8 cellular contexts compared by ENCODE assay signal in the genomic region with DNA sequence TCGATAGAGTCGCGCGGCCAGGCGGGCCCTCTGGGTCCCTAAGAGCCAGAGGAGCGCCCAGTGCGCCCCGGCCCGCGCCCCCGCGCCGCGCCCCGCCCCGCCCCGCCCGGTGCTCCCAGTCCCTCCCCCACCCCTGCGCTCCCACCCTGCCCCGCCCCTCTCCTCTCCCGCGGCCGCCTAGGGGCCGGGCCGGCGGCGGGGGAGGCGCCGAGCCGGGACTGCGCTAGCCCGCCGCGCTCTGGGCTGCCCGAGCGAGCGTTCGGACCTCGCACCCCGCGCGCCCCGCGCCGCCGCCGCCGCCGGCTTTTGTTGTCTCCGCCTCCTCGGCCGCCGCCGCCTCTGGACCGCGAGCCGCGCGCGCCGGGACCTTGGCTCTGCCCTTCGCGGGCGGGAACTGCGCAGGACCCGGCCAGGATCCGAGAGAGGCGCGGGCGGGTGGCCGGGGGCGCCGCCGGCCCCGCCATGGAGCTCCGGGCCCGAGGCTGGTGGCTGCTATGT. TPM values are rescaled to one million over a fixed set of nuclear protein-coding genes. Genes with fewer than 3 reads are reported as not detected.
DNase-seq lines count a peak whose midpoint lies in the region; ATAC-seq and TF ChIP-seq lines count a peak whose summit lies in the region.

A gene with protein sequence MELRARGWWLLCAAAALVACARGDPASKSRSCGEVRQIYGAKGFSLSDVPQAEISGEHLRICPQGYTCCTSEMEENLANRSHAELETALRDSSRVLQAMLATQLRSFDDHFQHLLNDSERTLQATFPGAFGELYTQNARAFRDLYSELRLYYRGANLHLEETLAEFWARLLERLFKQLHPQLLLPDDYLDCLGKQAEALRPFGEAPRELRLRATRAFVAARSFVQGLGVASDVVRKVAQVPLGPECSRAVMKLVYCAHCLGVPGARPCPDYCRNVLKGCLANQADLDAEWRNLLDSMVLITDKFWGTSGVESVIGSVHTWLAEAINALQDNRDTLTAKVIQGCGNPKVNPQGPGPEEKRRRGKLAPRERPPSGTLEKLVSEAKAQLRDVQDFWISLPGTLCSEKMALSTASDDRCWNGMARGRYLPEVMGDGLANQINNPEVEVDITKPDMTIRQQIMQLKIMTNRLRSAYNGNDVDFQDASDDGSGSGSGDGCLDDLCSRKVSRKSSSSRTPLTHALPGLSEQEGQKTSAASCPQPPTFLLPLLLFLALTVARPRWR (plus strand): TSS at position 207 of the 498 bp plus-strand sequence. CDS start 256 bp downstream, at position 463.

- TF ChIP-seq CTCF in glutamatergic neuron (IDR thresholded peaks at IDR 0.05; ENCODE audit: partially characterized antibody, unreplicated experiment) (no peak), omental fat pad (IDR thresholded peaks at IDR 0.05) (no peak)

- peak within 1 kb of the TSS; percentile 75 for H3K4me3 Mint-ChIP-seq in activated naive CD8-positive, alpha-beta T cell treated with anti-CD3 and anti-CD28 coated beads, Interleukin-2, amount 50 U/mL, for 24 hours
- peak within 1 kb of the TSS; percentile 92 for H3K4me3 Mint-ChIP-seq in glutamatergic neuron (ENCODE audit: unreplicated experiment)

- H3K4me1 Mint-ChIP-seq in activated naive CD8-positive, alpha-beta T cell treated with anti-CD3 and anti-CD28 coated beads, Interleukin-2, amount 50 U/mL, for 24 hours, result peaks cover 9% of the 10 kb centered on the region
- peaks cover 11% of the 10 kb centered on the region for H3K4me1 Mint-ChIP-seq in glutamatergic neuron (ENCODE audit: low read depth, unreplicated experiment)

- peaks cover 25% of the 10 kb centered on the region for H3K27me3 Mint-ChIP-seq in activated naive CD8-positive, alpha-beta T cell treated with anti-CD3 and anti-CD28 coated beads, Interleukin-2, amount 50 U/mL, for 24 hours
- H3K27me3 Mint-ChIP-seq in glutamatergic neuron (ENCODE audit: unreplicated experiment), result peaks cover 9% of the 10 kb centered on the region

- no peaks in the 10 kb centered on the region for H3K9me3 Mint-ChIP-seq in activated naive CD8-positive, alpha-beta T cell treated with anti-CD3 and anti-CD28 coated beads, Interleukin-2, amount 50 U/mL, for 24 hours
- peaks cover 10% of the 10 kb centered on the region for H3K9me3 Mint-ChIP-seq in glutamatergic neuron (ENCODE audit: unreplicated experiment)

- DNase-seq in stimulated activated CD4-positive, alpha-beta T cell treated with anti-CD3 and anti-CD28 coated beads, Interleukin-2, amount 100 ng/mL, for 24 hours, result peak; percentile 38 to 70
- no peak for DNase-seq in stimulated activated CD4-positive, alpha-beta T cell treated with anti-CD3 and anti-CD28 coated beads, Interleukin-12 subunit alpha, Interleukin-12 subunit beta, amount 100 ng/mL, for 4 hours
- DNase-seq in NOMO-1 (lab: John Stamatoyannopoulos, UW; ENCODE audit: unreplicated experiment in 2 of 2), result peak; percentile 49 to 76
- DNase-seq in activated naive CD8-positive, alpha-beta T cell treated with anti-CD3 and anti-CD28 coated beads, Interleukin-2, amount 50 U/mL, for 24 hours, result peak; percentile 49
- peak; percentile 79 for DNase-seq in glutamatergic neuron
- DNase-seq in omental fat pad (ENCODE audit: low spot score), result no peak

- peak within 1 kb of the TSS; percentile 31 for H3K27ac Mint-ChIP-seq in activated naive CD8-positive, alpha-beta T cell treated with anti-CD3 and anti-CD28 coated beads, Interleukin-2, amount 50 U/mL, for 24 hours
- H3K27ac Mint-ChIP-seq in glutamatergic neuron (ENCODE audit: unreplicated experiment), result peak within 1 kb of the TSS; percentile 94

- ATAC-seq in HG02973 (IDR thresholded peaks at IDR 0.05; ENCODE audit: unreplicated experiment) (peak; percentile 55), omental fat pad (ENCODE audit: low FRiP score) (peak; percentile 77), GM18870 (IDR thresholded peaks at IDR 0.05; ENCODE audit: unreplicated experiment) (no peak)
- ATAC-seq in activated naive CD8-positive, alpha-beta T cell treated with anti-CD3 and anti-CD28 coated beads, Interleukin-2, amount 50 U/mL, for 24 hours, result peak; percentile 62

- no peaks in the 10 kb centered on the region for H3K36me3 Mint-ChIP-seq in activated naive CD8-positive, alpha-beta T cell treated with anti-CD3 and anti-CD28 coated beads, Interleukin-2, amount 50 U/mL, for 24 hours (ENCODE audit: low read depth)
- no peaks in the 10 kb centered on the region for H3K36me3 Mint-ChIP-seq in glutamatergic neuron (ENCODE audit: unreplicated experiment)

RNA-seq across cellular contexts. Expression of the gene that starts here (rescaled TPM):
- total RNA-seq in glutamatergic neuron (ENCODE audit: unreplicated experiment), result 155 TPM
- total RNA-seq in omental fat pad, result 10 to 100 TPM; 33.6 to 91.4 (median 39.5) TPM

Comparison
In these comparisons a context has a peak if more than half of its experiments do, and no peak if none do; other contexts are left out.
1. DNase-seq: peak in stimulated activated CD4-positive, alpha-beta T cell treated with anti-CD3 and anti-CD28 coated beads, Interleukin-2, amount 100 ng/mL, for 24 hours (2 of 2), NOMO-1 (2 of 2), activated naive CD8-positive, alpha-beta T cell treated with anti-CD3 and anti-CD28 coated beads, Interleukin-2, amount 50 U/mL, for 24 hours (single experiment) and glutamatergic neuron (single experiment); none in stimulated activated CD4-positive, alpha-beta T cell treated with anti-CD3 and anti-CD28 coated beads, Interleukin-12 subunit alpha, Interleukin-12 subunit beta, amount 100 ng/mL, for 4 hours (single experiment) and omental fat pad (single experiment).